Comparison of ENCODE assay signal across 34 cellular contexts in genomic region chr20:8313073-8313472, GRCh38.
"Had no signal": no experiment of that assay in that cellular context is flagged by ENCODE, and none has a peak within 500 bp of the region (broad histone marks: within the 10 kb centered on the region; RNA-seq: fewer than 3 reads in every experiment).

No MANE protein-coding gene starts in this region.

- H3K9me3 ChIP-seq: MG63 had no signal

- H3K4me3 ChIP-seq: MG63 had no signal

- H3K27me3 ChIP-seq: MG63 had no signal

- DNase-seq: Karpas-422, Kasumi-1, MG63, MM.1S, MV-4-11, NCI-H1048, NCI-H1092, NCI-H1092 treated with DMSO at 0.1 percent for 48 hours, NCI-H1105, NCI-H1105 treated with DMSO at 0.1 percent for 48 hours, NCI-H1417, NCI-H1417 treated with DMSO at 0.1 percent for 48 hours, NCI-H1436, NCI-H1436 treated with DMSO at 0.1 percent for 48 hours, NCI-H146, NCI-H1694, NCI-H1694 treated with DMSO at 0.1 percent for 48 hours, NCI-H187, NCI-H187 treated with DMSO at 0.1 percent for 48 hours, NCI-H1930, NCI-H2029, NCI-H2029 treated with DMSO at 0.1 percent for 48 hours, NCI-H2081, NCI-H2081 treated with DMSO at 0.1 percent for 48 hours, NCI-H2107, NCI-H2171, NCI-H2171 treated with DMSO at 0.1 percent for 48 hours, NCI-H2227 treated with DMSO at 0.1 percent for 48 hours, NCI-H226, NCI-H345, NCI-H446, NCI-H446 treated with DMSO at 0.1 percent for 48 hours, NCI-H510A, NCI-H510A treated with DMSO at 0.1 percent for 48 hours had no signal

- H3K36me3 ChIP-seq: MG63 had no signal
